In genomic region chr19:16804176-16804575, GRCh38 we compare ENCODE assay signal across 35 cellular contexts. TPM values are rescaled to one million over a fixed set of nuclear protein-coding genes. Genes with fewer than 3 reads are reported as not detected.
DNase-seq lines count a peak whose midpoint lies in the region; ATAC-seq, FAIRE-seq and TF ChIP-seq lines count a peak whose summit lies in the region.
"Had no signal": no experiment of that assay in that cellular context is flagged by ENCODE, and none has a peak within 500 bp of the region (broad histone marks: within the 10 kb centered on the region; RNA-seq: fewer than 3 reads in every experiment).

No MANE protein-coding gene starts in this region.

- H3K9me3 ChIP-seq in K562 (replicated peaks; ENCODE audit: control insufficient read depth, insufficient read depth, low read depth, low read length) (no peaks in the 10 kb centered on the region), kidney (ENCODE audit: control insufficient read depth in 1 of 2, low read length in 2 of 2) (no peaks in the 10 kb centered on the region), testis (no peaks in the 10 kb centered on the region)
- H3K9me3 ChIP-seq: A549, BE2C, Caco-2 had no signal

- H3K4me1 ChIP-seq in K562 (replicated peaks in 1 of 2; ENCODE audit: control insufficient read depth in 2 of 2, insufficient read depth in 2 of 2, low read length in 2 of 2) (no peaks in the 10 kb centered on the region), kidney (ENCODE audit: control insufficient read depth in 1 of 2, insufficient read depth in 1 of 2, low read depth in 1 of 2, low read length in 2 of 2) (no peaks in the 10 kb centered on the region), testis (no peaks in the 10 kb centered on the region)
- H3K4me1 ChIP-seq: A549, BE2C, Caco-2 had no signal

- H3K36me3 Mint-ChIP-seq in WTC11 = no peaks in the 10 kb centered on the region
- H3K36me3 Mint-ChIP-seq: CD4-positive, alpha-beta memory T cell; CD4-positive, CD25-positive, alpha-beta regulatory T cell; CD8-positive, alpha-beta T cell had no signal

- H3K36me3 ChIP-seq in K562 (ENCODE audit: control insufficient read depth, insufficient read depth, low read length) (no peaks in the 10 kb centered on the region), kidney (ENCODE audit: control insufficient read depth in 1 of 2, insufficient read depth in 2 of 2, low read length in 2 of 2) (no peaks in the 10 kb centered on the region), testis (ENCODE audit: low read depth, missing control alignments) (no peaks in the 10 kb centered on the region)
- H3K36me3 ChIP-seq: BE2C, BLaER1 had no signal

- no peak overlapping the region for H3K27ac Mint-ChIP-seq in WTC11
- H3K27ac Mint-ChIP-seq: B cell; CD4-positive, alpha-beta memory T cell; CD4-positive, alpha-beta T cell; CD8-positive, alpha-beta T cell had no signal

- no peak overlapping the region for H3K4me2 ChIP-seq in K562 (ENCODE audit: insufficient read depth, low read length)
- H3K4me2 ChIP-seq: A549, BLaER1 had no signal

- FAIRE-seq in K562 (lab: Jason Lieb, UNC) (no peak), kidney (lab: Jason Lieb, UNC) (no peak)
- FAIRE-seq: A204.1, A549, D721Med had no signal

- no peak overlapping the region for H3K4me3 Mint-ChIP-seq in WTC11
- H3K4me3 Mint-ChIP-seq: B cell; CD14-positive monocyte; CD4-positive, alpha-beta memory T cell; CD4-positive, alpha-beta T cell; CD4-positive, CD25-positive, alpha-beta regulatory T cell; CD8-positive, alpha-beta memory T cell; CD8-positive, alpha-beta T cell had no signal

- ATAC-seq in WTC11 (no peak), K562 (no peak), HG03442 (IDR thresholded peaks at IDR 0.05; ENCODE audit: unreplicated experiment) (no peak)
- ATAC-seq: A549; CD8-positive, alpha-beta T cell had no signal

- no peaks in the 10 kb centered on the region for H3K9me1 ChIP-seq in K562 (ENCODE audit: control insufficient read depth, insufficient read depth, low read length)

- in situ Hi-C loops in K562 (cut with MboI) = no loop called here

- POLR2A ChIA-PET in WTC11 (lab: Charles Lee) (interaction anchor here (0.6 kb wide), 1 partner anchor 426 kb away, joined by 3 read pairs; no protein-coding TSS in a partner anchor), K562 (lab: Yijun Ruan, JAX) (interaction anchor here (1.3 kb wide), 1 partner anchor 89 kb away, joined by 5 read pairs; no protein-coding TSS in a partner anchor)

- no peaks in the 10 kb centered on the region for H4K20me1 ChIP-seq in K562 (replicated peaks; ENCODE audit: control insufficient read depth, insufficient read depth, low read length)
- H4K20me1 ChIP-seq: BLaER1; BLaER1 treated with 17β-estradiol and CSF1 and Interleukin-3, amounts not matched to agents 10 nM and 100 nM had no signal

- no peak overlapping the region for H2AFZ ChIP-seq in K562 (ENCODE audit: low read depth, low read length)

- BruUV-seq in K562 (replicated peaks; lab: Mats Ljungman, UMichigan) = no TSS peak

- TF ChIP-seq POLR2A in K562 (conservative IDR thresholded peaks at IDR 0.05) = no peak
- no peak for TF ChIP-seq POLR2A in testis (IDR thresholded peaks at IDR 0.05)

- no peak for TF ChIP-seq RAD21 in K562 (CRISPR knock-in tag; conservative IDR thresholded peaks at IDR 0.05 in 1 of 2, IDR thresholded peaks at IDR 0.05 in 1 of 2)

- CTCF ChIA-PET in WTC11 (lab: Charles Lee) = no interaction called here
- CTCF ChIA-PET in K562 (lab: Yijun Ruan, JAX; ENCODE audit: low intra/inter-chr PET ratio) = no interaction called here

- TF ChIP-seq CTCF in WTC11 (IDR thresholded peaks at IDR 0.05) = no peak
- no peak for TF ChIP-seq CTCF in K562 (IDR thresholded peaks at IDR 0.05 in 2 of 3, conservative IDR thresholded peaks at IDR 0.05 in 1 of 3; ENCODE audit: insufficient read depth in 2 of 3, low read depth in 1 of 3, low read length in 3 of 3)
- no peak for TF ChIP-seq CTCF in kidney (IDR thresholded peaks at IDR 0.05; ENCODE audit: borderline replicate concordance, extremely low read depth, insufficient read depth)
- no peak for TF ChIP-seq CTCF in testis (IDR thresholded peaks at IDR 0.05)

- H3K27ac ChIP-seq in K562 (ENCODE audit: extremely low read depth, low read depth, low read length) (no peak overlapping the region), kidney (ENCODE audit: low read depth in 2 of 2, low read length in 2 of 2) (no peak overlapping the region), testis (no peak overlapping the region)
- H3K27ac ChIP-seq: 22Rv1; A549; BLaER1; BLaER1 treated with 17β-estradiol and CSF1 and Interleukin-3, amounts not matched to agents 10 nM and 100 nM; C4-2B had no signal

- peaks cover 8% of the 10 kb centered on the region; the same call in 1 of the 2 replicates for H3K4me1 Mint-ChIP-seq in WTC11
- H3K4me1 Mint-ChIP-seq: CD4-positive, alpha-beta memory T cell; CD4-positive, CD25-positive, alpha-beta regulatory T cell; CD8-positive, alpha-beta memory T cell had no signal

- H3K9ac ChIP-seq in K562 (ENCODE audit: insufficient read depth in 1 of 2, low read depth in 2 of 2, low read length in 2 of 2) = no peak overlapping the region
- H3K9ac ChIP-seq in kidney (ENCODE audit: low read length in 2 of 2) = no peak overlapping the region
- H3K9ac ChIP-seq: BLaER1; BLaER1 treated with 17β-estradiol and CSF1 and Interleukin-3, amounts not matched to agents 10 nM and 100 nM had no signal

- no peak for TF ChIP-seq EP300 in K562 (IDR thresholded peaks at IDR 0.05; ENCODE audit: low read length)

- H3K79me2 ChIP-seq in K562 (ENCODE audit: control insufficient read depth, insufficient read depth, low read length) = no peaks in the 10 kb centered on the region

- no peak overlapping the region for H3K4me3 ChIP-seq in K562
- H3K4me3 ChIP-seq in kidney (ENCODE audit: low read length in 2 of 2) = no peak overlapping the region
- H3K4me3 ChIP-seq in testis = no peak overlapping the region
- H3K4me3 ChIP-seq: A549; BLaER1; BLaER1 treated with 17β-estradiol and CSF1 and Interleukin-3, amounts not matched to agents 10 nM and 100 nM had no signal

- intact Hi-C loops in K562 (cut with micrococcal nuclease) (no loop called here), kidney (cut with DNase I) (no loop called here), testis (cut with DNase I; ENCODE audit: low total_unique reads) (no loop called here)

- H3K27me3 Mint-ChIP-seq in WTC11 (ENCODE audit: low read depth) = no peaks in the 10 kb centered on the region
- H3K27me3 Mint-ChIP-seq: B cell; CD4-positive, alpha-beta memory T cell; CD4-positive, alpha-beta T cell had no signal

- H3K27me3 ChIP-seq in K562 (ENCODE audit: control insufficient read depth in 2 of 2, insufficient read depth in 2 of 2, low read length in 2 of 2) = peaks cover 11 to 26% of the 10 kb centered on the region in 2 experiments; a peak in 3 of 5 replicates
- no peaks in the 10 kb centered on the region for H3K27me3 ChIP-seq in testis
- H3K27me3 ChIP-seq: BE2C; BLaER1; BLaER1 treated with 17β-estradiol and CSF1 and Interleukin-3, amounts not matched to agents 10 nM and 100 nM had no signal

- WGBS in K562 (ENCODE audit: insufficient coverage, low coverage, missing lambda C conversion rate) = 2% methylated on average over 4 of the region's 4 CpGs
- WGBS in testis, 2 donors = 89 to 94% methylated on average over 4 of the region's 4 CpGs

- DNase-seq in WTC11 (ENCODE audit: low spot score) (no peak), K562 (ENCODE audit: extremely low read depth in 1 of 4, low spot score in 3 of 4) (no peak), kidney (peak; percentile 4), NCI-H1930 (lab: John Stamatoyannopoulos, UW) (no peak), testis (no peak)
- DNase-seq: 8988T; ACHN; AML-193; BE2C; C1 segment of cervical spinal cord; Caco-2; Calu3; CD4-positive, alpha-beta memory T cell; CD4-positive, alpha-beta T cell; CD4-positive, CD25-positive, alpha-beta regulatory T cell; CD8-positive, alpha-beta memory T cell; CD8-positive, alpha-beta T cell; COR-L47; DMS 273 treated with DMSO at 0.1 percent for 48 hours; DMS153; DMS53; DMS79; DMS79 treated with DMSO at 0.1 percent for 48 hours; DND-41; EL had no signal

- no peaks in the 10 kb centered on the region for H3K9me3 Mint-ChIP-seq in WTC11
- H3K9me3 Mint-ChIP-seq: CD4-positive, alpha-beta T cell; CD4-positive, CD25-positive, alpha-beta regulatory T cell; CD8-positive, alpha-beta memory T cell; CD8-positive, alpha-beta T cell had no signal

TF ChIP-seq in K562, 482 proteins besides CTCF, POLR2A, EP300 and RAD21:
- TF ChIP-seq HEY1 (CRISPR knock-in tag; IDR thresholded peaks at IDR 0.05; ENCODE audit: borderline replicate concordance) = no peak
- TF ChIP-seq ZNF121 (CRISPR knock-in tag; conservative IDR thresholded peaks at IDR 0.05) = peak; percentile 65
TF ChIP-seq in K562: peak in this region for 1.

RNA-seq across cellular contexts. Expression of gene SIN3B, which starts 25.0 kb away (rescaled TPM):
- total RNA-seq in WTC11 (2021) (76.8 to 87.7 TPM (median 80.0 TPM) in 3 replicates), K562 (2014; rRNA removed) (12.0 and 13.6 TPM in 2 replicates), K562 (2014; rRNA removed; fragmentation: Illumina TruSeq; extraction: Trizol) (8.2 and 9.9 TPM in 2 replicates), K562 (2015; rRNA removed; fragmentation: Illumina TruSeq; extraction: Trizol) (14.2 and 14.3 TPM in 2 replicates), K562 (2021) (34.2 and 34.6 TPM in 2 replicates), kidney (62.0 TPM), testis (100 to 1,000 TPM; 231 to 283 TPM)
- 134 and 224 TPM in 2 replicates for total RNA-seq in K562 (2011; cell fraction: chromatin; rRNA removed; ENCODE audit: low replicate concordance)
- total RNA-seq in K562 (2011; cell fraction: nucleolus; rRNA removed) = 88.7 and 97.6 TPM in 2 replicates
- 90.3 and 105 TPM in 2 replicates for total RNA-seq in K562 (2011; cell fraction: nucleoplasm; rRNA removed)
- polyA plus RNA-seq in K562 (2011; rRNA removed) (19.3 and 21.6 TPM in 2 replicates), K562 (2014; fragmentation: Illumina TruSeq; extraction: Trizol) (18.9 and 20.7 TPM in 2 replicates), K562 (2014; fragmentation: Nextera tagmentation; extraction: Ambion mirVana) (under 1 TPM; 0.51 to 0.66 TPM), K562 (2014; rRNA removed) (29.5 and 30.6 TPM in 2 replicates), kidney (ENCODE audit: insufficient read depth, low read depth, low replicate concordance) (12.2 TPM), testis (ENCODE audit: insufficient read depth, low read depth, low replicate concordance) (70.6 TPM)
- polyA plus RNA-seq in K562 (2011; cell fraction: cytosol; rRNA removed) = 12.3 and 15.1 TPM in 2 replicates
- polyA plus RNA-seq in K562 (2011; cell fraction: nucleus; rRNA removed) = 88.5 and 135 TPM in 2 replicates
- polyA plus RNA-seq in K562 (2012) = 22.5 and 27.9 TPM in 2 replicates
- polyA minus RNA-seq in K562 (2011; rRNA and poly(A)+ RNA removed) = 16.0 and 16.9 TPM in 2 replicates
- 10.8 and 18.7 TPM in 2 replicates for polyA minus RNA-seq in K562 (2011; cell fraction: cytosol; rRNA and poly(A)+ RNA removed)
- polyA minus RNA-seq in K562 (2011; cell fraction: nucleus; rRNA and poly(A)+ RNA removed) = 37.4 and 46.9 TPM in 2 replicates

Comparison
In these comparisons a context has a peak if more than half of its experiments do, and no peak if none do; other contexts are left out.
1. Of the 49 proteins assayed by ChIP-seq in both K562 and WTC11: peak only in K562: none; only in WTC11: none; in both: ZNF121; in neither: 48.